ENCODE assay signal across 8 cellular contexts in genomic region chr1:16236091-16236494, GRCh38. TPM values are rescaled to one million over a fixed set of nuclear protein-coding genes. Genes with fewer than 3 reads are reported as not detected.
DNase-seq lines count a peak whose midpoint lies in the region; ATAC-seq and TF ChIP-seq lines count a peak whose summit lies in the region.

No MANE protein-coding gene starts in this region.

- H3K4me3 ChIP-seq in fibroblast of pulmonary artery (replicated peaks; ENCODE audit: low read depth, low read length) = peak overlapping the region; percentile 73

- H3K4me1 Mint-ChIP-seq in activated CD8-positive, alpha-beta T cell treated with anti-CD3 and anti-CD28 coated beads for 36 hours (ENCODE audit: low read depth) = peaks cover 13% of the 10 kb centered on the region

- ATAC-seq in GM18858 (IDR thresholded peaks at IDR 0.05; ENCODE audit: unreplicated experiment) (peak; percentile 25), HG03095 (IDR thresholded peaks at IDR 0.05; ENCODE audit: unreplicated experiment) (peak; percentile 29)
- peak; percentile 64 for ATAC-seq in activated CD8-positive, alpha-beta T cell treated with anti-CD3 and anti-CD28 coated beads for 36 hours

- CTCF ChIA-PET in activated CD8-positive, alpha-beta T cell treated with anti-CD3 and anti-CD28 coated beads for 36 hours (lab: Charles Lee) = interaction anchor here (0.9 to 3.4 kb wide), 9 partner anchors 8 to 163 kb away, joined by 3 to 10 read pairs (median 3); partner anchors contain the start of gene FAM131C

- peak overlapping the region; percentile 89 for H3K27ac Mint-ChIP-seq in activated CD8-positive, alpha-beta T cell treated with anti-CD3 and anti-CD28 coated beads for 36 hours

- DNase-seq in AG09319 (ENCODE audit: extremely low read depth, low read depth) (no peak), NCI-H226 (peak; percentile 12), fibroblast of pulmonary artery (ENCODE audit: low read depth) (no peak), pons (ENCODE audit: low spot score) (peak; percentile 9), T1000 (lab: John Stamatoyannopoulos, UW) (no peak)
- DNase-seq in activated CD8-positive, alpha-beta T cell treated with anti-CD3 and anti-CD28 coated beads for 36 hours = peak; percentile 69

- H3K36me3 Mint-ChIP-seq in activated CD8-positive, alpha-beta T cell treated with anti-CD3 and anti-CD28 coated beads for 36 hours (ENCODE audit: low read depth) = no peaks in the 10 kb centered on the region

- TF ChIP-seq CTCF in AG09319 (IDR thresholded peaks at IDR 0.05; ENCODE audit: low read depth, low read length) (peak; percentile 3; the same call in 1 of the 2 replicates), fibroblast of pulmonary artery (IDR thresholded peaks at IDR 0.05; ENCODE audit: low read length, missing control alignments) (peak; percentile 13)
- peak; percentile 36 for TF ChIP-seq CTCF in activated CD8-positive, alpha-beta T cell treated with anti-CD3 and anti-CD28 coated beads for 36 hours (IDR thresholded peaks at IDR 0.05)

- POLR2A ChIA-PET in activated CD8-positive, alpha-beta T cell treated with anti-CD3 and anti-CD28 coated beads for 36 hours (lab: Charles Lee) = interaction anchor here (2.2 kb wide), 1 partner anchor 14 kb away, joined by 8 read pairs; no protein-coding TSS in a partner anchor

- H3K9me3 Mint-ChIP-seq in activated CD8-positive, alpha-beta T cell treated with anti-CD3 and anti-CD28 coated beads for 36 hours = no peaks in the 10 kb centered on the region

- intact Hi-C loops in activated CD8-positive, alpha-beta T cell treated with anti-CD3 and anti-CD28 coated beads for 36 hours (cut with micrococcal nuclease) = no loop called here

- no peaks in the 10 kb centered on the region for H3K27me3 Mint-ChIP-seq in activated CD8-positive, alpha-beta T cell treated with anti-CD3 and anti-CD28 coated beads for 36 hours

- H3K4me3 Mint-ChIP-seq in activated CD8-positive, alpha-beta T cell treated with anti-CD3 and anti-CD28 coated beads for 36 hours = peak overlapping the region; percentile 85

RNA-seq across cellular contexts. Expression of gene CPLANE2, which starts 0.9 kb away (rescaled TPM):
- 1 to 10 TPM; 1.2 to 1.4 TPM for total RNA-seq in activated CD8-positive, alpha-beta T cell treated with anti-CD3 and anti-CD28 coated beads for 36 hours

RNA-seq across cellular contexts. Expression of gene ARHGEF19, which starts 23.6 kb away (rescaled TPM):
- 1 to 10 TPM; 5.7 to 7.4 TPM for total RNA-seq in activated CD8-positive, alpha-beta T cell treated with anti-CD3 and anti-CD28 coated beads for 36 hours

Comparison
In these comparisons a context has a peak if more than half of its experiments do, and no peak if none do; other contexts are left out.
1. DNase-seq: peak in NCI-H226 (single experiment), activated CD8-positive, alpha-beta T cell treated with anti-CD3 and anti-CD28 coated beads for 36 hours (single experiment) and pons (single experiment); none in AG09319 (single experiment), fibroblast of pulmonary artery (single experiment) and T1000 (single experiment).
2. Peak in every context shown above with its lines, with median percentiles within 50 percentile points of each other: CTCF ChIP-seq and ATAC-seq.